In the genomic region with DNA sequence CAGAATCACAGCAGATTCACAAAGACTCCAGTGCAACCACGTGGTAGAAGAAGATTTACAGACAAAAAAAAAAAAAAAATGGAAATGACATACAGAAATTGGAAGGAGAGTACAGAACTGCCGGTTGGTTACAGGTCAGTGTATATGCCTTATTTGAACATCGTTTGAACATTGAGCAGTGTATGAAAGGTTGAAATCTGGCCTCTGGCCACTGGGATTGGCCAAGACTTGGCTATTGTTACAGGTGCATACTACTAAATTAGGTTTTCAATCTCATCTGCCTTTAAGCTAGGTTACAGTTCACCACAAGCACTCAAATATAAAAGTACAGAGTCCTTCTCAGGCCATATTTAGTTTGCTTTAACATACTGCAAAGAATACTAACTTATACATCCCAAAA, we compare ENCODE assay signal across 32 cellular contexts. TPM values are rescaled to one million over a fixed set of nuclear protein-coding genes. Genes with fewer than 3 reads are reported as not detected.
DNase-seq lines count a peak whose midpoint lies in the region; ATAC-seq, FAIRE-seq and TF ChIP-seq lines count a peak whose summit lies in the region.
"Had no signal": no experiment of that assay in that cellular context is flagged by ENCODE, and none has a peak within 500 bp of the region (broad histone marks: within the 10 kb centered on the region; RNA-seq: fewer than 3 reads in every experiment).

No MANE protein-coding gene starts in this region.

- ATAC-seq in stimulated activated naive CD8-positive, alpha-beta T cell treated with anti-CD3 and anti-CD28 coated beads, Interleukin-15, amount 100 ng/mL, for 72 hours: no peak
- no peak for ATAC-seq in central memory CD8-positive, alpha-beta T cell (replicated peaks; ENCODE audit: extremely low read depth, poor library complexity, severe bottlenecking)
- ATAC-seq in HepG2 (peak; percentile 39; the same call in 1 of the 3 replicates), HG02588 (IDR thresholded peaks at IDR 0.05; ENCODE audit: unreplicated experiment) (no peak), HG02610 (IDR thresholded peaks at IDR 0.05; ENCODE audit: unreplicated experiment) (no peak)
- ATAC-seq: A549; lower lobe of right lung; pancreas; stimulated activated naive B cell treated with anti-CD40 and anti-IgM and Interleukin-4, amounts not matched to agents 10 μg/mL and 1 μg/mL and 100 μg/mL, for 72 hours had no signal

- no peaks in the 10 kb centered on the region for H3K36me3 Mint-ChIP-seq in stimulated activated naive CD8-positive, alpha-beta T cell treated with anti-CD3 and anti-CD28 coated beads, Interleukin-15, Interleukin-2, amounts not matched to agents 100 ng/mL and 50 ng/mL, for 24 hours (ENCODE audit: low read depth)
- no peaks in the 10 kb centered on the region for H3K36me3 Mint-ChIP-seq in central memory CD8-positive, alpha-beta T cell (ENCODE audit: insufficient read depth)
- H3K36me3 Mint-ChIP-seq: activated naive CD4-positive, alpha-beta T cell treated with anti-CD3 and anti-CD28 coated beads, Interleukin-2, amount 10 ng/mL, durations not matched to agents 7 days and 5 days; stimulated activated naive B cell treated with anti-CD40 and anti-IgM and Interleukin-4, amounts not matched to agents 10 μg/mL and 1 μg/mL and 100 μg/mL, for 72 hours had no signal

- WGBS in HepG2 (ENCODE audit: low lambda C conversion rate): 12% methylated on average over 3 of the region's 3 CpGs

- in situ Hi-C loops in HepG2 (cut with HindIII; ENCODE audit: extremely low pct_ligation_motif_present, low pct_unique_long_range_greater_than_20kb): no loop called here

- peaks cover 49% of the 10 kb centered on the region for H3K4me1 Mint-ChIP-seq in stimulated activated naive CD8-positive, alpha-beta T cell treated with anti-CD3 and anti-CD28 coated beads, Interleukin-15, Interleukin-2, amounts not matched to agents 100 ng/mL and 50 ng/mL, for 24 hours (ENCODE audit: low read depth)
- H3K4me1 Mint-ChIP-seq in stimulated activated naive CD8-positive, alpha-beta T cell treated with anti-CD3 and anti-CD28 coated beads, Interleukin-15, amount 100 ng/mL, for 72 hours: peaks cover 33% of the 10 kb centered on the region
- peaks cover 22% of the 10 kb centered on the region for H3K4me1 Mint-ChIP-seq in central memory CD8-positive, alpha-beta T cell
- H3K4me1 Mint-ChIP-seq: endodermal cell; stimulated activated naive B cell treated with anti-CD40 and anti-IgM and Interleukin-4, amounts not matched to agents 10 μg/mL and 1 μg/mL and 100 μg/mL, for 72 hours had no signal

- BruUV-seq in HepG2 (replicated peaks; lab: Mats Ljungman, UMichigan): no TSS peak

- H3K4me3 Mint-ChIP-seq in stimulated activated naive CD8-positive, alpha-beta T cell treated with anti-CD3 and anti-CD28 coated beads, Interleukin-15, Interleukin-2, amounts not matched to agents 100 ng/mL and 50 ng/mL, for 24 hours: peak overlapping the region; percentile 0
- no peak overlapping the region for H3K4me3 Mint-ChIP-seq in stimulated activated naive CD8-positive, alpha-beta T cell treated with anti-CD3 and anti-CD28 coated beads, Interleukin-15, amount 100 ng/mL, for 72 hours
- H3K4me3 Mint-ChIP-seq in central memory CD8-positive, alpha-beta T cell: peak overlapping the region; percentile 41
- H3K4me3 Mint-ChIP-seq: activated CD4-positive, alpha-beta memory T cell treated with anti-CD3 and anti-CD28 coated beads, Interleukin-2, amount 10 ng/mL, durations not matched to agents 7 days and 5 days; activated naive CD4-positive, alpha-beta T cell treated with anti-CD3 and anti-CD28 coated beads, Interleukin-2, amount 10 ng/mL, durations not matched to agents 7 days and 5 days; endodermal cell; nephron; stimulated activated naive B cell treated with anti-CD40 and anti-IgM and Interleukin-4, amounts not matched to agents 10 μg/mL and 1 μg/mL and 100 μg/mL, for 72 hours had no signal

- peaks cover 5% of the 10 kb centered on the region for H3K9me3 Mint-ChIP-seq in stimulated activated naive CD8-positive, alpha-beta T cell treated with anti-CD3 and anti-CD28 coated beads, Interleukin-15, Interleukin-2, amounts not matched to agents 100 ng/mL and 50 ng/mL, for 24 hours
- no peaks in the 10 kb centered on the region for H3K9me3 Mint-ChIP-seq in stimulated activated naive CD8-positive, alpha-beta T cell treated with anti-CD3 and anti-CD28 coated beads, Interleukin-15, amount 100 ng/mL, for 72 hours
- H3K9me3 Mint-ChIP-seq in central memory CD8-positive, alpha-beta T cell: no peaks in the 10 kb centered on the region
- H3K9me3 Mint-ChIP-seq: activated CD4-positive, alpha-beta memory T cell treated with anti-CD3 and anti-CD28 coated beads, Interleukin-2, amount 10 ng/mL, durations not matched to agents 7 days and 5 days; activated naive CD4-positive, alpha-beta T cell treated with anti-CD3 and anti-CD28 coated beads, Interleukin-2, amount 10 ng/mL, durations not matched to agents 7 days and 5 days; endodermal cell; nephron; stimulated activated naive B cell treated with anti-CD40 and anti-IgM and Interleukin-4, amounts not matched to agents 10 μg/mL and 1 μg/mL and 100 μg/mL, for 72 hours had no signal

- TF ChIP-seq EP300 in HepG2 (IDR thresholded peaks at IDR 0.05; ENCODE audit: low read depth in 2 of 2, low read length in 2 of 2) (no peak), HepG2 (CRISPR knock-in tag; IDR thresholded peaks at IDR 0.05; ENCODE audit: borderline replicate concordance) (no peak)

- no peak for FAIRE-seq in HepG2 (lab: Jason Lieb, UNC)
- FAIRE-seq: A549, bronchial epithelial cell had no signal

- H3K9me3 ChIP-seq in HepG2 (ENCODE audit: low read length): no peaks in the 10 kb centered on the region
- H3K9me3 ChIP-seq: A549, esophagus muscularis mucosa, lower lobe of right lung, pancreas, suprapubic skin had no signal

- no peak overlapping the region for H3K4me3 ChIP-seq in HepG2 (replicated peaks in 1 of 3; ENCODE audit: insufficient read depth in 1 of 3, low read depth in 2 of 3, low read length in 3 of 3)
- H3K4me3 ChIP-seq: A549, esophagus muscularis mucosa, lower lobe of right lung, pancreas, skin epidermis, suprapubic skin had no signal

- H4K20me1 ChIP-seq in HepG2 (ENCODE audit: insufficient read depth, low read length): no peaks in the 10 kb centered on the region

- no peak for DNase-seq in stimulated activated naive CD8-positive, alpha-beta T cell treated with anti-CD3 and anti-CD28 coated beads, Interleukin-15, amount 100 ng/mL, for 72 hours
- DNase-seq in central memory CD8-positive, alpha-beta T cell (ENCODE audit: low spot score in 2 of 2): no peak
- no peak for DNase-seq in HepG2 (ENCODE audit: low spot score)
- DNase-seq in GM03348 (ENCODE audit: low spot score): no peak
- no peak for DNase-seq in dedifferentiated amniotic fluid mesenchymal stem cell (ENCODE audit: extremely low spot score)
- DNase-seq: activated CD4-positive, alpha-beta memory T cell treated with anti-CD3 and anti-CD28 coated beads, Interleukin-2, amount 10 ng/mL, durations not matched to agents 7 days and 5 days; activated CD4-positive, CD25-positive, alpha-beta regulatory T cell treated with anti-CD3 and anti-CD28 coated beads, Interleukin-2, amount 50 U/mL, for 72 hours; activated CD8-positive, alpha-beta memory T cell treated with anti-CD3 and anti-CD28 coated beads, Interleukin-2, amount 50 U/mL, for 4 hours; activated naive CD4-positive, alpha-beta T cell treated with anti-CD3 and anti-CD28 coated beads, Interleukin-2, amount 10 ng/mL, durations not matched to agents 7 days and 5 days; cortex of kidney; endodermal cell; foreskin fibroblast; HCEC 1CT; head of caudate nucleus; islet precursor cell; lower lobe of right lung; NCI-H1048; NCI-H1694 treated with DMSO at 0.1 percent for 48 hours; NCI-H82; pancreas; retina; stimulated activated naive B cell treated with anti-CD40 and anti-IgM and Interleukin-4, amounts not matched to agents 10 μg/mL and 1 μg/mL and 100 μg/mL, for 72 hours had no signal

- no peak overlapping the region for H3K9ac ChIP-seq in HepG2 (ENCODE audit: insufficient read depth, low read depth, low read length)

- TF ChIP-seq CTCF in HepG2 (CRISPR knock-in tag; IDR thresholded peaks at IDR 0.05): no peak

- H3K4me2 ChIP-seq in HepG2 (ENCODE audit: low read depth, low read length): no peak overlapping the region
- H3K4me2 ChIP-seq: A549 had no signal

- no peaks in the 10 kb centered on the region for H3K79me2 ChIP-seq in HepG2 (ENCODE audit: insufficient read depth, low read length)

- H3K27me3 Mint-ChIP-seq in stimulated activated naive CD8-positive, alpha-beta T cell treated with anti-CD3 and anti-CD28 coated beads, Interleukin-15, Interleukin-2, amounts not matched to agents 100 ng/mL and 50 ng/mL, for 24 hours: peaks cover 9% of the 10 kb centered on the region
- peaks cover 12% of the 10 kb centered on the region for H3K27me3 Mint-ChIP-seq in stimulated activated naive CD8-positive, alpha-beta T cell treated with anti-CD3 and anti-CD28 coated beads, Interleukin-15, amount 100 ng/mL, for 72 hours
- H3K27me3 Mint-ChIP-seq in central memory CD8-positive, alpha-beta T cell: no peaks in the 10 kb centered on the region
- H3K27me3 Mint-ChIP-seq: stimulated activated naive B cell treated with anti-CD40 and anti-IgM and Interleukin-4, amounts not matched to agents 10 μg/mL and 1 μg/mL and 100 μg/mL, for 72 hours had no signal

- no peak for TF ChIP-seq POLR2A in HepG2 (IDR thresholded peaks at IDR 0.05; ENCODE audit: insufficient read depth in 1 of 2, low read depth in 2 of 2, low read length in 2 of 2)

- TF ChIP-seq RAD21 in HepG2 (CRISPR knock-in tag; IDR thresholded peaks at IDR 0.05): no peak

- H3K27ac ChIP-seq in HepG2 (ENCODE audit: extremely low read length, insufficient read depth, low read length): no peak overlapping the region
- H3K27ac ChIP-seq: A549, esophagus muscularis mucosa, lower lobe of right lung, pancreas, RWPE1, suprapubic skin had no signal

- H3K4me1 ChIP-seq in HepG2 (ENCODE audit: insufficient read depth, low read length): peaks cover 43% of the 10 kb centered on the region
- H3K4me1 ChIP-seq: lower lobe of right lung, pancreas had no signal

- no peaks in the 10 kb centered on the region for H3K27me3 ChIP-seq in HepG2 (ENCODE audit: control insufficient read depth in 1 of 2, insufficient read depth in 2 of 2, low read length in 2 of 2)
- H3K27me3 ChIP-seq: esophagus muscularis mucosa, pancreas, suprapubic skin had no signal

- no peak overlapping the region for H2AFZ ChIP-seq in HepG2 (ENCODE audit: low read length)

- intact Hi-C loops in HepG2 (cut with micrococcal nuclease; ENCODE audit: unreplicated experiment): no loop called here

- H3K27ac Mint-ChIP-seq in stimulated activated naive CD8-positive, alpha-beta T cell treated with anti-CD3 and anti-CD28 coated beads, Interleukin-15, Interleukin-2, amounts not matched to agents 100 ng/mL and 50 ng/mL, for 24 hours: no peak overlapping the region
- H3K27ac Mint-ChIP-seq in stimulated activated naive CD8-positive, alpha-beta T cell treated with anti-CD3 and anti-CD28 coated beads, Interleukin-15, amount 100 ng/mL, for 72 hours: no peak overlapping the region
- H3K27ac Mint-ChIP-seq in central memory CD8-positive, alpha-beta T cell (ENCODE audit: low read depth): peak overlapping the region; percentile 92
- H3K27ac Mint-ChIP-seq: activated CD4-positive, alpha-beta memory T cell treated with anti-CD3 and anti-CD28 coated beads, Interleukin-2, amount 10 ng/mL, durations not matched to agents 7 days and 5 days; activated naive CD4-positive, alpha-beta T cell treated with anti-CD3 and anti-CD28 coated beads, Interleukin-2, amount 10 ng/mL, durations not matched to agents 7 days and 5 days; endodermal cell; nephron; stimulated activated naive B cell treated with anti-CD40 and anti-IgM and Interleukin-4, amounts not matched to agents 10 μg/mL and 1 μg/mL and 100 μg/mL, for 72 hours had no signal

- CTCF ChIA-PET in HepG2 (lab: Yijun Ruan, JAX; ENCODE audit: low intra/inter-chr PET ratio, low total read pairs): no interaction called here

- H3K36me3 ChIP-seq in HepG2 (replicated peaks in 1 of 2; ENCODE audit: control insufficient read depth in 1 of 2, insufficient read depth in 2 of 2, low read length in 2 of 2): no peaks in the 10 kb centered on the region
- H3K36me3 ChIP-seq: esophagus muscularis mucosa, lower lobe of right lung, pancreas, suprapubic skin had no signal

- POLR2A ChIA-PET in HepG2 (lab: Yijun Ruan, JAX): no interaction called here

RNA-seq across cellular contexts. Expression of a gene that starts 59.8 kb away (rescaled TPM):
- total RNA-seq in HepG2 (2016; rRNA removed; fragmentation: Illumina TruSeq; extraction: Trizol): 35.6 and 67.1 TPM in 2 replicates
- total RNA-seq in HepG2 (2016; cell fraction: cytosol; rRNA removed; fragmentation: Illumina TruSeq; extraction: Trizol; ENCODE audit: low read depth): 10.4 and 13.6 TPM in 2 replicates
- 31.2 and 67.2 TPM in 2 replicates for total RNA-seq in HepG2 (2016; cell fraction: insoluble cytoplasmic fraction; rRNA removed; fragmentation: Illumina TruSeq; extraction: Trizol)
- total RNA-seq in HepG2 (2016; cell fraction: membrane; rRNA removed; fragmentation: Illumina TruSeq; extraction: Trizol): 12.7 and 15.5 TPM in 2 replicates
- total RNA-seq in HepG2 (2016; cell fraction: nucleus; rRNA removed; fragmentation: Illumina TruSeq; extraction: Trizol): 154 and 191 TPM in 2 replicates
- 54.7 and 64.6 TPM in 2 replicates for polyA plus RNA-seq in HepG2 (2011; rRNA removed)
- polyA plus RNA-seq in HepG2 (2011; cell fraction: cytosol; rRNA removed): 18.4 and 18.6 TPM in 2 replicates
- 258 and 353 TPM in 2 replicates for polyA plus RNA-seq in HepG2 (2011; cell fraction: nucleus; rRNA removed)
- polyA plus RNA-seq in HepG2 (2012): 14.5 and 32.8 TPM in 2 replicates
- polyA plus RNA-seq in HepG2 (2016; cell fraction: cytosol; fragmentation: Illumina TruSeq; extraction: Trizol; ENCODE audit: low read depth): 1.0 and 1.3 TPM in 2 replicates
- 13.5 and 17.7 TPM in 2 replicates for polyA plus RNA-seq in HepG2 (2016; cell fraction: insoluble cytoplasmic fraction; fragmentation: Illumina TruSeq; extraction: Trizol; ENCODE audit: low read depth)
- polyA plus RNA-seq in HepG2 (2016; cell fraction: membrane; fragmentation: Illumina TruSeq; extraction: Trizol; ENCODE audit: low read depth): 1.9 and 2.6 TPM in 2 replicates
- polyA plus RNA-seq in HepG2 (2016; cell fraction: nucleus; fragmentation: Illumina TruSeq; extraction: Trizol; ENCODE audit: insufficient read depth, low read depth): 147 and 163 TPM in 2 replicates
- 15.2 and 310 TPM in 2 replicates for polyA minus RNA-seq in HepG2 (2011; rRNA and poly(A)+ RNA removed; ENCODE audit: low replicate concordance)
- polyA minus RNA-seq in HepG2 (2011; cell fraction: cytosol; rRNA and poly(A)+ RNA removed): 142 and 165 TPM in 2 replicates
- polyA minus RNA-seq in HepG2 (2011; cell fraction: nucleus; rRNA and poly(A)+ RNA removed): 395 and 466 TPM in 2 replicates

Comparison
In these comparisons a context has a peak if more than half of its experiments do, and no peak if none do; other contexts are left out.
1. H3K4me3 Mint-ChIP-seq: peak in stimulated activated naive CD8-positive, alpha-beta T cell treated with anti-CD3 and anti-CD28 coated beads, Interleukin-15, Interleukin-2, amounts not matched to agents 100 ng/mL and 50 ng/mL, for 24 hours (single experiment) and central memory CD8-positive, alpha-beta T cell (single experiment); none in stimulated activated naive CD8-positive, alpha-beta T cell treated with anti-CD3 and anti-CD28 coated beads, Interleukin-15, amount 100 ng/mL, for 72 hours (0 of 2).